ENCODE assay signal across 7 cellular contexts in the genomic region with DNA sequence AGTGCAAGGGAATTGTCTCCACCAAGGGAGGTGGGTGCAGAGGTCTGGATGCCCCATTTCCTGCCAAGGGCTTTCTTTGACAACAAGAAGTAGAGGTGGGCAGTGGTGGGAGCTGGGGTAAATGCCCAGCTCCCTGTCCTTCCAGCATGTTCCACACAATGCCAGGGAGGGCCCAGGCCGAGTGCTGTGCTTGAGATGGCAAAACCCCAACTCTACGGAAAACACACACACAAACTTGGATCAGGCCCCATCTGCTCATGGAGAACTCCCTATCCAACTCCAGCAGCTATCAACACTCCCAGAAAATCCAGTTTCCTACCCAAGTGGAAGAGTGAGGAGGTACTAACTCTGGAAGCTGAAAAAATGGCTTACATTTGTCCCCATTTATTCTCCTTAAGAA.
"Had no signal": no experiment of that assay in that cellular context is flagged by ENCODE, and none has a peak within 500 bp of the region (broad histone marks: within the 10 kb centered on the region; RNA-seq: fewer than 3 reads in every experiment).

No MANE protein-coding gene starts in this region.

- H3K4me1 Mint-ChIP-seq: IgD-negative memory B cell had no signal

- H3K9ac ChIP-seq: GM23248 had no signal

- H2AFZ ChIP-seq: GM23248 had no signal

- H3K9me3 Mint-ChIP-seq: H9, IgD-negative memory B cell had no signal

- H3K27ac Mint-ChIP-seq: IgD-negative memory B cell had no signal

- H3K4me3 ChIP-seq: GM23248 had no signal

- FAIRE-seq: H54, HTR-8/SVneo had no signal

- H3K4me3 Mint-ChIP-seq: H9, IgD-negative memory B cell had no signal

- H3K27ac ChIP-seq: GM23248 had no signal

- DNase-seq: GM23248, GOT3, H9, HCEC 1CT had no signal
